Comparison of ENCODE assay signal across 13 cellular contexts in genomic region chr17:3682033-3682432, GRCh38. TPM values are rescaled to one million over a fixed set of nuclear protein-coding genes. Genes with fewer than 3 reads are reported as not detected.
DNase-seq lines count a peak whose midpoint lies in the region; ATAC-seq and TF ChIP-seq lines count a peak whose summit lies in the region.
"Had no signal": no experiment of that assay in that cellular context is flagged by ENCODE, and none has a peak within 500 bp of the region (broad histone marks: within the 10 kb centered on the region; RNA-seq: fewer than 3 reads in every experiment).

No MANE protein-coding gene starts in this region.

- no peak for TF ChIP-seq CTCF in GM13976 (IDR thresholded peaks at IDR 0.05; ENCODE audit: borderline replicate concordance, control extremely low read depth, extremely low read depth, insufficient read depth, missing control alignments)

- no peak for ATAC-seq in naive B cell (ENCODE audit: low read depth in 2 of 2)

- H3K27ac Mint-ChIP-seq in activated CD4-positive, alpha-beta T cell treated with anti-CD3 and anti-CD28 coated beads, Interleukin-2, amount 10 ng/mL, durations not matched to agents 7 days and 5 days = peak overlapping the region; percentile 69
- peak overlapping the region in 4 of 6 donors; percentile 76 to 93 (median 86) for H3K27ac Mint-ChIP-seq in naive B cell
- H3K27ac Mint-ChIP-seq: activated naive CD4-positive, alpha-beta T cell treated with anti-CD3 and anti-CD28 coated beads for 36 hours; HFFc6 had no signal

- peaks cover 28% of the 10 kb centered on the region for H3K4me1 Mint-ChIP-seq in activated CD4-positive, alpha-beta T cell treated with anti-CD3 and anti-CD28 coated beads, Interleukin-2, amount 10 ng/mL, durations not matched to agents 7 days and 5 days
- peaks cover 28 to 56% (median 50%) of the 10 kb centered on the region in 3 donors for H3K4me1 Mint-ChIP-seq in naive B cell

- CTCF ChIA-PET in activated CD4-positive, alpha-beta T cell treated with anti-CD3 and anti-CD28 coated beads, Interleukin-2, amount 10 ng/mL, durations not matched to agents 7 days and 5 days (lab: Charles Lee) = interaction anchor here (0.8 to 2.3 kb wide), 7 partner anchors 8 to 164 kb away, joined by 4 to 9 read pairs (median 7); no protein-coding TSS in a partner anchor

- no peak overlapping the region for H3K4me3 Mint-ChIP-seq in activated CD4-positive, alpha-beta T cell treated with anti-CD3 and anti-CD28 coated beads, Interleukin-2, amount 10 ng/mL, durations not matched to agents 7 days and 5 days
- peak overlapping the region in 2 of 8 donors; percentile 45 to 50 for H3K4me3 Mint-ChIP-seq in naive B cell
- H3K4me3 Mint-ChIP-seq: activated naive CD4-positive, alpha-beta T cell treated with anti-CD3 and anti-CD28 coated beads for 36 hours; central memory CD8-positive, alpha-beta T cell; HFFc6 had no signal

- DNase-seq in activated CD4-positive, alpha-beta T cell treated with anti-CD3 and anti-CD28 coated beads, Interleukin-2, amount 10 ng/mL, durations not matched to agents 7 days and 5 days = no peak
- DNase-seq in activated CD4-positive, alpha-beta T cell treated with anti-CD3 and anti-CD28 coated beads for 1 hour = no peak
- DNase-seq in naive B cell = no peak
- DNase-seq in GM13976 (ENCODE audit: low spot score) = no peak
- DNase-seq: activated naive CD4-positive, alpha-beta T cell treated with anti-CD3 and anti-CD28 coated beads for 36 hours; activated T-cell treated with anti-CD3 and anti-CD28 coated beads for 4 hours; HFFc6; IMR-90; NCI-H1436; NCI-H524 had no signal

- POLR2A ChIA-PET in activated CD4-positive, alpha-beta T cell treated with anti-CD3 and anti-CD28 coated beads, Interleukin-2, amount 10 ng/mL, durations not matched to agents 7 days and 5 days (lab: Charles Lee) = no interaction called here

- H3K27me3 Mint-ChIP-seq in activated CD4-positive, alpha-beta T cell treated with anti-CD3 and anti-CD28 coated beads, Interleukin-2, amount 10 ng/mL, durations not matched to agents 7 days and 5 days = no peaks in the 10 kb centered on the region
- H3K27me3 Mint-ChIP-seq in naive B cell = no peaks in the 10 kb centered on the region
- H3K27me3 Mint-ChIP-seq: central memory CD8-positive, alpha-beta T cell had no signal

- in situ Hi-C loops in GM13976 (cut with MboI; ENCODE audit: low sequenced_read_pairs, unreplicated experiment) = no loop called here

- peaks cover 22% of the 10 kb centered on the region for H3K36me3 Mint-ChIP-seq in activated CD4-positive, alpha-beta T cell treated with anti-CD3 and anti-CD28 coated beads, Interleukin-2, amount 10 ng/mL, durations not matched to agents 7 days and 5 days (ENCODE audit: low read depth)
- no peaks in the 10 kb centered on the region for H3K36me3 Mint-ChIP-seq in naive B cell

- no peaks in the 10 kb centered on the region for H3K9me3 Mint-ChIP-seq in activated CD4-positive, alpha-beta T cell treated with anti-CD3 and anti-CD28 coated beads, Interleukin-2, amount 10 ng/mL, durations not matched to agents 7 days and 5 days
- no peaks in the 10 kb centered on the region for H3K9me3 Mint-ChIP-seq in naive B cell
- H3K9me3 Mint-ChIP-seq: activated naive CD4-positive, alpha-beta T cell treated with anti-CD3 and anti-CD28 coated beads for 36 hours; central memory CD8-positive, alpha-beta T cell; HFFc6 had no signal

RNA-seq across cellular contexts. Expression of gene EMC6, which starts 13.4 kb away (rescaled TPM):
- total RNA-seq in activated CD4-positive, alpha-beta T cell treated with anti-CD3 and anti-CD28 coated beads, Interleukin-2, amount 10 ng/mL, durations not matched to agents 7 days and 5 days = 10 to 100 TPM; 34.8 to 37.3 TPM
- polyA plus RNA-seq in naive B cell (ENCODE audit: low read depth in 6 of 6) = 10 to 100 TPM; 38.9 to 83.4 (median 55.2) TPM

RNA-seq across cellular contexts. Expression of gene TAX1BP3, which starts 13.7 kb away (rescaled TPM):
- total RNA-seq in activated CD4-positive, alpha-beta T cell treated with anti-CD3 and anti-CD28 coated beads, Interleukin-2, amount 10 ng/mL, durations not matched to agents 7 days and 5 days = 10 to 100 TPM; 17.4 to 18.4 TPM
- polyA plus RNA-seq in naive B cell (ENCODE audit: low read depth in 6 of 6) = 10 to 100 TPM; 37.1 to 56.5 (median 45.1) TPM

RNA-seq across cellular contexts. Expression of gene P2RX5, which starts 13.9 kb away (rescaled TPM):
- 10 to 100 TPM; 33.6 to 39.4 TPM for total RNA-seq in activated CD4-positive, alpha-beta T cell treated with anti-CD3 and anti-CD28 coated beads, Interleukin-2, amount 10 ng/mL, durations not matched to agents 7 days and 5 days
- 100 to 1,000 TPM; 377 to 864 (median 638) TPM for polyA plus RNA-seq in naive B cell (ENCODE audit: low read depth in 6 of 6)
- total RNA-seq: ascending aorta had no signal

RNA-seq across cellular contexts. Expression of gene HASPIN, which starts 41.7 kb away (rescaled TPM):
- total RNA-seq in activated CD4-positive, alpha-beta T cell treated with anti-CD3 and anti-CD28 coated beads, Interleukin-2, amount 10 ng/mL, durations not matched to agents 7 days and 5 days = 10 to 100 TPM; 27.6 to 31.2 TPM
- polyA plus RNA-seq in naive B cell (ENCODE audit: low read depth in 6 of 6) = 1 to 10 TPM in 1 of 6 donors, under 1 TPM in 5; 0.19 to 2.3 (median 0.74) TPM
- total RNA-seq: right atrium auricular region had no signal

RNA-seq across cellular contexts. Expression of gene CTNS, which starts 45.5 kb away (rescaled TPM):
- total RNA-seq in activated CD4-positive, alpha-beta T cell treated with anti-CD3 and anti-CD28 coated beads, Interleukin-2, amount 10 ng/mL, durations not matched to agents 7 days and 5 days = 10 to 100 TPM; 10.3 TPM
- polyA plus RNA-seq in naive B cell (ENCODE audit: low read depth in 6 of 6) = 10 to 100 TPM in 3 of 6 donors, 1 to 10 TPM in 3; 9.2 to 14.5 (median 10.2) TPM
